ENCODE assay signal across 8 cellular contexts in genomic region chr10:6667679-6668270, GRCh38.
DNase-seq lines count a peak whose midpoint lies in the region; ATAC-seq, FAIRE-seq and TF ChIP-seq lines count a peak whose summit lies in the region.

No MANE protein-coding gene starts in this region.

- no peak for ATAC-seq in GM21423 (IDR thresholded peaks at IDR 0.05; ENCODE audit: unreplicated experiment)

- no peak overlapping the region for H3K27ac ChIP-seq in fibroblast of lung (ENCODE audit: insufficient read depth, low read length)

- no peak overlapping the region for H3K4me3 ChIP-seq in fibroblast of lung (replicated peaks in 1 of 4; ENCODE audit: control extremely low read depth in 1 of 4, insufficient read depth in 1 of 4, low read depth in 3 of 4, low read length in 4 of 4)

- H3K36me3 ChIP-seq in fibroblast of lung (ENCODE audit: control insufficient read depth, insufficient read depth, low read length): no peaks in the 10 kb centered on the region

- H3K9ac ChIP-seq in fibroblast of lung (ENCODE audit: insufficient read depth, low read length): no peak overlapping the region

- no peaks in the 10 kb centered on the region for H3K27me3 ChIP-seq in fibroblast of lung (ENCODE audit: control insufficient read depth, insufficient read depth, low read length)

- TF ChIP-seq CTCF in fibroblast of lung (conservative IDR thresholded peaks at IDR 0.05 in 1 of 2, IDR thresholded peaks at IDR 0.05 in 1 of 2; ENCODE audit: low read depth in 1 of 2, low read length in 2 of 2): peak; percentile 59 to 81

- no peak overlapping the region for H3K4me2 ChIP-seq in fibroblast of lung (ENCODE audit: extremely low read depth, insufficient read depth, low read length)

- H3K4me1 ChIP-seq in fibroblast of lung (ENCODE audit: control insufficient read depth, extremely low read depth, insufficient read depth, low read length): no peaks in the 10 kb centered on the region

- H3K9me3 ChIP-seq in fibroblast of lung (ENCODE audit: control insufficient read depth, insufficient read depth, low read depth, low read length): no peaks in the 10 kb centered on the region

- no peaks in the 10 kb centered on the region for H3K79me2 ChIP-seq in fibroblast of lung (ENCODE audit: control insufficient read depth, insufficient read depth, low read length)

- no peaks in the 10 kb centered on the region for H4K20me1 ChIP-seq in fibroblast of lung (ENCODE audit: control insufficient read depth, extremely low read depth, insufficient read depth, low read length)

- peak; percentile 49 for FAIRE-seq in TTC549 (lab: Jason Lieb, UNC)

- DNase-seq in DMS114 treated with DMSO at 0.1 percent for 48 hours (lab: John Stamatoyannopoulos, UW; ENCODE audit: unreplicated experiment) (peak; percentile 59), HT-29 (ENCODE audit: low spot score) (peak; percentile 48), fibroblast of lung (ENCODE audit: low read depth in 2 of 2) (peak; percentile 25 to 70), putamen (ENCODE audit: low spot score) (peak; percentile 57), SKM-1 (lab: John Stamatoyannopoulos, UW; ENCODE audit: unreplicated experiment) (no peak), KG1 (lab: John Stamatoyannopoulos, UW) (no peak)

- no peak overlapping the region for H2AFZ ChIP-seq in fibroblast of lung (ENCODE audit: low read length)

Comparison
In these comparisons a context has a peak if more than half of its experiments do, and no peak if none do; other contexts are left out.
1. DNase-seq: peak in DMS114 treated with DMSO at 0.1 percent for 48 hours (single experiment), HT-29 (single experiment), fibroblast of lung (2 of 2) and putamen (single experiment); none in SKM-1 (single experiment) and KG1 (single experiment).